Comparison of ENCODE assay signal across 21 cellular contexts in the genomic region with DNA sequence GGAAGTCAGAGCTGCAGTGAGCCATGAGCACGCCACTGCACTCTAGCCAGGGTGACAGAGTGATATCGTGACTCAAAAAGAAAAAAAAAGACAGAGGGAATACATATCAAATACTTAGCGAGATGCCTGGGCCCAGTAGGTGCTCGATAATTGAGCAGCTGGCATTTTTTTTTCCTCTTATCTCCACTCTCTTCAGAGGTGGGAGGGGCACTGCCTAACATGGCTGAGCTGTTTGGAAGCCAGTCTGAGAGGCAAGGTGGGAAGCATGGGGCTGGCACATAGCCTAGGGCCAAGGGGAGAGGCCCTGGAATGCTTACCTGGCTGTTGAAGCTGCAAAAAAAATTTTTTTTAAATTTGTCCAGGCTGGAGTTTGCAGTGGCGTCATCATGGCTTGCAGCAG. TPM values are rescaled to one million over a fixed set of nuclear protein-coding genes. Genes with fewer than 3 reads are reported as not detected.
DNase-seq lines count a peak whose midpoint lies in the region; ATAC-seq and TF ChIP-seq lines count a peak whose summit lies in the region.
"Had no signal": no experiment of that assay in that cellular context is flagged by ENCODE, and none has a peak within 500 bp of the region (broad histone marks: within the 10 kb centered on the region; RNA-seq: fewer than 3 reads in every experiment).

No MANE protein-coding gene starts in this region.

- H3K4me1 ChIP-seq in naive thymus-derived CD4-positive, alpha-beta T cell (ENCODE audit: control insufficient read depth in 2 of 2, insufficient read depth in 2 of 2, low read length in 2 of 2), result peaks cover 16 to 19% of the 10 kb centered on the region in 2 donors

- H3K4me3 ChIP-seq in naive thymus-derived CD4-positive, alpha-beta T cell (ENCODE audit: low read length), result no peak overlapping the region
- H3K4me3 ChIP-seq: GM23338 had no signal

- ATAC-seq in central memory CD8-positive, alpha-beta T cell (replicated peaks; ENCODE audit: extremely low read depth, poor library complexity, severe bottlenecking), result no peak
- ATAC-seq in naive thymus-derived CD4-positive, alpha-beta T cell, result no peak
- no peak for ATAC-seq in GM21360 (IDR thresholded peaks at IDR 0.05; ENCODE audit: unreplicated experiment)
- ATAC-seq: GM23338; stimulated activated naive B cell treated with anti-CD40 and anti-IgM and Interleukin-4, amounts not matched to agents 10 μg/mL and 1 μg/mL and 100 μg/mL, for 72 hours had no signal

- DNase-seq in T-helper 1 cell (no peak), HFFc6 (no peak), foreskin melanocyte (no peak)
- no peak for DNase-seq in central memory CD8-positive, alpha-beta T cell (ENCODE audit: low spot score in 2 of 2)
- DNase-seq in naive thymus-derived CD4-positive, alpha-beta T cell, result no peak
- no peak for DNase-seq in stimulated activated CD8-positive, alpha-beta memory T cell treated with anti-CD3 and anti-CD28 coated beads, Interleukin-4, amount 100 ng/mL, for 48 hours
- DNase-seq: activated naive CD4-positive, alpha-beta T cell; cortex of kidney; DMS53; mesenchymal stem cell; NCI-H1048; retina; SHP77 treated with DMSO at 0.1 percent for 48 hours; stimulated activated CD4-positive, alpha-beta T cell treated with anti-CD3 and anti-CD28 coated beads, Interleukin-12 subunit alpha, Interleukin-12 subunit beta, amount 100 ng/mL, for 4 hours; stimulated activated naive B cell treated with anti-CD40 and anti-IgM and Interleukin-4, amounts not matched to agents 10 μg/mL and 1 μg/mL and 100 μg/mL, for 72 hours; T-helper 9 cell had no signal

- CTCF ChIA-PET in naive thymus-derived CD4-positive, alpha-beta T cell (lab: Charles Lee), result no interaction called here

- TF ChIP-seq CTCF in HFFc6 (IDR thresholded peaks at IDR 0.05), result no peak

- POLR2A ChIA-PET in naive thymus-derived CD4-positive, alpha-beta T cell (lab: Charles Lee), result interaction anchor here (0.6 kb wide), 1 partner anchor 144 kb away, joined by 3 read pairs; no protein-coding TSS in a partner anchor

- H3K4me1 Mint-ChIP-seq in T-helper 1 cell treated with Interleukin-12 subunit alpha and Interleukin-12 subunit beta and Interleukin-4 antibody, amounts not matched to agents 30 μg/mL and 1 μg/mL, for 36 hours (ENCODE audit: low read depth), result peaks cover 50% of the 10 kb centered on the region
- H3K4me1 Mint-ChIP-seq in HFFc6 (ENCODE audit: low read depth), result peaks cover 52% of the 10 kb centered on the region
- peaks cover 33% of the 10 kb centered on the region for H3K4me1 Mint-ChIP-seq in central memory CD8-positive, alpha-beta T cell
- H3K4me1 Mint-ChIP-seq in naive thymus-derived CD4-positive, alpha-beta T cell, result peaks cover 23 to 69% (median 44%) of the 10 kb centered on the region in 7 donors

- H3K36me3 ChIP-seq in naive thymus-derived CD4-positive, alpha-beta T cell (ENCODE audit: control insufficient read depth in 2 of 3, insufficient read depth in 3 of 3, low read length in 3 of 3), result peaks cover 0 to 6% (median 0%) of the 10 kb centered on the region in 3 experiments

- H3K27me3 Mint-ChIP-seq in T-helper 1 cell treated with Interleukin-12 subunit alpha and Interleukin-12 subunit beta and Interleukin-4 antibody, amounts not matched to agents 30 μg/mL and 1 μg/mL, for 36 hours (ENCODE audit: low read depth), result no peaks in the 10 kb centered on the region
- H3K27me3 Mint-ChIP-seq in HFFc6 (ENCODE audit: insufficient read depth), result peaks cover 4% of the 10 kb centered on the region; the same call in 1 of the 2 replicates
- no peaks in the 10 kb centered on the region for H3K27me3 Mint-ChIP-seq in central memory CD8-positive, alpha-beta T cell
- no peaks in the 10 kb centered on the region for H3K27me3 Mint-ChIP-seq in naive thymus-derived CD4-positive, alpha-beta T cell
- H3K27me3 Mint-ChIP-seq: stimulated activated naive B cell treated with anti-CD40 and anti-IgM and Interleukin-4, amounts not matched to agents 10 μg/mL and 1 μg/mL and 100 μg/mL, for 72 hours had no signal

- no peaks in the 10 kb centered on the region for H3K9me3 ChIP-seq in naive thymus-derived CD4-positive, alpha-beta T cell (ENCODE audit: control insufficient read depth in 2 of 3, low read length in 3 of 3)

- no peaks in the 10 kb centered on the region for H3K9me3 Mint-ChIP-seq in T-helper 1 cell treated with Interleukin-12 subunit alpha and Interleukin-12 subunit beta and Interleukin-4 antibody, amounts not matched to agents 30 μg/mL and 1 μg/mL, for 36 hours
- no peaks in the 10 kb centered on the region for H3K9me3 Mint-ChIP-seq in HFFc6
- no peaks in the 10 kb centered on the region for H3K9me3 Mint-ChIP-seq in central memory CD8-positive, alpha-beta T cell
- H3K9me3 Mint-ChIP-seq in naive thymus-derived CD4-positive, alpha-beta T cell, result no peaks in the 10 kb centered on the region
- H3K9me3 Mint-ChIP-seq: GM23338; stimulated activated naive B cell treated with anti-CD40 and anti-IgM and Interleukin-4, amounts not matched to agents 10 μg/mL and 1 μg/mL and 100 μg/mL, for 72 hours had no signal

- no peak overlapping the region for H3K4me3 Mint-ChIP-seq in T-helper 1 cell treated with Interleukin-12 subunit alpha and Interleukin-12 subunit beta and Interleukin-4 antibody, amounts not matched to agents 30 μg/mL and 1 μg/mL, for 36 hours
- no peak overlapping the region for H3K4me3 Mint-ChIP-seq in HFFc6
- H3K4me3 Mint-ChIP-seq in central memory CD8-positive, alpha-beta T cell, result no peak overlapping the region
- H3K4me3 Mint-ChIP-seq in naive thymus-derived CD4-positive, alpha-beta T cell, result peak overlapping the region in 2 of 10 donors; percentile 39 to 40
- H3K4me3 Mint-ChIP-seq: GM23338; stimulated activated naive B cell treated with anti-CD40 and anti-IgM and Interleukin-4, amounts not matched to agents 10 μg/mL and 1 μg/mL and 100 μg/mL, for 72 hours had no signal

- H3K27ac Mint-ChIP-seq in T-helper 1 cell treated with Interleukin-12 subunit alpha and Interleukin-12 subunit beta and Interleukin-4 antibody, amounts not matched to agents 30 μg/mL and 1 μg/mL, for 36 hours, result peak overlapping the region; percentile 62
- H3K27ac Mint-ChIP-seq in HFFc6, result peak overlapping the region; percentile 37; the same call in 1 of the 2 replicates
- peak overlapping the region; percentile 35 for H3K27ac Mint-ChIP-seq in central memory CD8-positive, alpha-beta T cell (ENCODE audit: low read depth)
- peak overlapping the region in 6 of 9 donors; percentile 48 to 86 (median 65) for H3K27ac Mint-ChIP-seq in naive thymus-derived CD4-positive, alpha-beta T cell
- H3K27ac Mint-ChIP-seq: GM23338; stimulated activated naive B cell treated with anti-CD40 and anti-IgM and Interleukin-4, amounts not matched to agents 10 μg/mL and 1 μg/mL and 100 μg/mL, for 72 hours had no signal

- H3K27ac ChIP-seq in naive thymus-derived CD4-positive, alpha-beta T cell (ENCODE audit: low read depth, low read length), result no peak overlapping the region
- H3K27ac ChIP-seq: epithelial cell of prostate, HL-60 had no signal

- H3K27me3 ChIP-seq in naive thymus-derived CD4-positive, alpha-beta T cell (ENCODE audit: control insufficient read depth in 2 of 2, insufficient read depth in 2 of 2, low read length in 2 of 2), result no peaks in the 10 kb centered on the region

- intact Hi-C loops in naive thymus-derived CD4-positive, alpha-beta T cell (cut with micrococcal nuclease), result no loop called here

- peaks cover 14% of the 10 kb centered on the region for H3K36me3 Mint-ChIP-seq in T-helper 1 cell treated with Interleukin-12 subunit alpha and Interleukin-12 subunit beta and Interleukin-4 antibody, amounts not matched to agents 30 μg/mL and 1 μg/mL, for 36 hours (ENCODE audit: low read depth)
- peaks cover 10% of the 10 kb centered on the region for H3K36me3 Mint-ChIP-seq in HFFc6 (ENCODE audit: low read depth)
- H3K36me3 Mint-ChIP-seq in central memory CD8-positive, alpha-beta T cell (ENCODE audit: insufficient read depth), result peaks cover 12% of the 10 kb centered on the region
- H3K36me3 Mint-ChIP-seq in naive thymus-derived CD4-positive, alpha-beta T cell, result peaks cover 4 to 24% (median 6%) of the 10 kb centered on the region in 5 donors

RNA-seq across cellular contexts. Expression of gene HIC1, which starts 38.4 kb away (rescaled TPM):
- total RNA-seq in HFFc6 (2021; fragmentation: NEBNext Ultra II Directional; extraction: Animal tissue kit (Norgen Biotek cat#: 25700)), result 10 to 100 TPM; 42.7 to 51.9 (median 48.0) TPM
- total RNA-seq in naive thymus-derived CD4-positive, alpha-beta T cell, result 100 to 1,000 TPM in 1 of 5 experiments, 1 to 10 TPM in 4; 1.4 to 128 (median 6.3) TPM
- under 1 TPM; 0.56 to 0.83 TPM for polyA plus RNA-seq in naive thymus-derived CD4-positive, alpha-beta T cell

RNA-seq across cellular contexts. Expression of gene OVCA2, which starts 51.5 kb away (rescaled TPM):
- total RNA-seq in HFFc6 (2021; fragmentation: NEBNext Ultra II Directional; extraction: Animal tissue kit (Norgen Biotek cat#: 25700)), result 10 to 100 TPM; 39.5 to 44.3 (median 41.7) TPM
- 10 to 100 TPM; 24.5 to 37.9 (median 31.8) TPM for total RNA-seq in naive thymus-derived CD4-positive, alpha-beta T cell
- 10 to 100 TPM; 52.7 to 65.5 TPM for polyA plus RNA-seq in naive thymus-derived CD4-positive, alpha-beta T cell
